ENCODE assay signal across 8 cellular contexts in genomic region chr19:45523642-45524256, GRCh38. TPM values are rescaled to one million over a fixed set of nuclear protein-coding genes. Genes with fewer than 3 reads are reported as not detected.
DNase-seq lines count a peak whose midpoint lies in the region; ATAC-seq and TF ChIP-seq lines count a peak whose summit lies in the region.

No MANE protein-coding gene starts in this region.

- no peaks in the 10 kb centered on the region for H3K9me3 Mint-ChIP-seq in activated naive CD4-positive, alpha-beta T cell treated with anti-CD3 and anti-CD28 coated beads, Interleukin-2, amount 50 U/mL, for 24 hours

- H3K4me3 ChIP-seq in HFF-Myc (replicated peaks; ENCODE audit: low read depth, low read length) (no peak overlapping the region), parathyroid adenoma (ENCODE audit: low read depth, low read length) (no peak overlapping the region), aorta (ENCODE audit: low read length in 2 of 2) (no peak overlapping the region)

- WGBS in aorta, 2 donors: 70 to 71% methylated on average over 9 of the region's 9 CpGs

- H3K4me1 ChIP-seq in parathyroid adenoma: no peaks in the 10 kb centered on the region
- no peaks in the 10 kb centered on the region for H3K4me1 ChIP-seq in aorta (ENCODE audit: control insufficient read depth in 1 of 2, insufficient read depth in 2 of 2, low read length in 2 of 2)

- H3K27ac Mint-ChIP-seq in activated naive CD4-positive, alpha-beta T cell treated with anti-CD3 and anti-CD28 coated beads, Interleukin-2, amount 50 U/mL, for 24 hours: peak overlapping the region; percentile 81

- no peaks in the 10 kb centered on the region for H3K27me3 Mint-ChIP-seq in activated naive CD4-positive, alpha-beta T cell treated with anti-CD3 and anti-CD28 coated beads, Interleukin-2, amount 50 U/mL, for 24 hours

- TF ChIP-seq CTCF in HFF-Myc (IDR thresholded peaks at IDR 0.05; ENCODE audit: low read depth, low read length, missing control alignments): peak; percentile 84
- TF ChIP-seq CTCF in parathyroid adenoma (IDR thresholded peaks at IDR 0.05): peak; percentile 96

- peaks cover 21% of the 10 kb centered on the region for H3K4me1 Mint-ChIP-seq in activated naive CD4-positive, alpha-beta T cell treated with anti-CD3 and anti-CD28 coated beads, Interleukin-2, amount 50 U/mL, for 24 hours

- H3K36me3 ChIP-seq in parathyroid adenoma (ENCODE audit: control insufficient read depth, insufficient read depth, low read length) (no peaks in the 10 kb centered on the region), aorta (ENCODE audit: control insufficient read depth in 1 of 2, insufficient read depth in 2 of 2, low read length in 1 of 2) (peaks cover 0 to 5% of the 10 kb centered on the region in 2 donors)

- peak; percentile 94 for ATAC-seq in aorta (ENCODE audit: low FRiP score)

- intact Hi-C loops in aorta (cut with DNase I): loop anchor here (1.0 to 5.0 kb wide), 4 partner anchors 37 to 119 kb away; no protein-coding TSS in a partner anchor

- no peak overlapping the region for H3K4me3 Mint-ChIP-seq in activated naive CD4-positive, alpha-beta T cell treated with anti-CD3 and anti-CD28 coated beads, Interleukin-2, amount 50 U/mL, for 24 hours

- DNase-seq in G401 (ENCODE audit: low spot score) (peak; percentile 95), HFF-Myc (ENCODE audit: extremely low read depth, low read depth) (peak; percentile 67), NCI-H1417 treated with DMSO at 0.1 percent for 48 hours (lab: John Stamatoyannopoulos, UW) (peak; percentile 54), SKM-1 treated with dmso at 0.1 percent for 144 hours (lab: John Stamatoyannopoulos, UW; ENCODE audit: unreplicated experiment) (peak; percentile 66), glomerular visceral epithelial cell (ENCODE audit: extremely low spot score) (peak; percentile 88), aorta (peak; percentile 81 to 86)

- H3K4me2 ChIP-seq in parathyroid adenoma (ENCODE audit: low read length): no peak overlapping the region

- no peaks in the 10 kb centered on the region for H3K9me3 ChIP-seq in parathyroid adenoma (ENCODE audit: control insufficient read depth, low read length)
- no peaks in the 10 kb centered on the region for H3K9me3 ChIP-seq in aorta (ENCODE audit: control insufficient read depth, low read length)

- H3K9ac ChIP-seq in parathyroid adenoma: no peak overlapping the region

- no peak overlapping the region for H2AFZ ChIP-seq in parathyroid adenoma

- H3K79me2 ChIP-seq in parathyroid adenoma: no peaks in the 10 kb centered on the region

- H3K36me3 Mint-ChIP-seq in activated naive CD4-positive, alpha-beta T cell treated with anti-CD3 and anti-CD28 coated beads, Interleukin-2, amount 50 U/mL, for 24 hours: peaks cover 9% of the 10 kb centered on the region

- H3K27me3 ChIP-seq in parathyroid adenoma (ENCODE audit: control insufficient read depth, insufficient read depth, low read length) (no peaks in the 10 kb centered on the region), aorta (ENCODE audit: control insufficient read depth in 1 of 2, insufficient read depth in 2 of 2, low read length in 1 of 2) (no peaks in the 10 kb centered on the region)

- in situ Hi-C loops in G401 (cut with HindIII; ENCODE audit: low sequenced_read_pairs): no loop called here

- H3K27ac ChIP-seq in parathyroid adenoma (no peak overlapping the region), aorta (ENCODE audit: low read depth in 1 of 2, low read length in 2 of 2) (no peak overlapping the region)

RNA-seq across cellular contexts. Expression of gene VASP, which starts 16.5 kb away (rescaled TPM):
- total RNA-seq in G401 (2014; rRNA removed; shearing (Covaris generic)): 106 and 122 TPM in 2 replicates
- 100 to 1,000 TPM; 119 to 192 TPM for total RNA-seq in aorta
- 10 to 100 TPM; 56.0 to 63.2 TPM for polyA plus RNA-seq in aorta

RNA-seq across cellular contexts. Expression of gene PPM1N, which starts 25.5 kb away (rescaled TPM):
- total RNA-seq in G401 (2014; rRNA removed; shearing (Covaris generic)): 3.3 and 4.2 TPM in 2 replicates
- total RNA-seq in aorta: 1 to 10 TPM in 1 of 2 donors, under 1 TPM in 1; 0.88 to 2.5 TPM
- under 1 TPM in 1 of 2 donors, not detected in 1; 0.67 TPM for polyA plus RNA-seq in aorta

RNA-seq across cellular contexts. Expression of gene RTN2, which starts 26.9 kb away (rescaled TPM):
- 17.0 and 22.0 TPM in 2 replicates for total RNA-seq in G401 (2014; rRNA removed; shearing (Covaris generic))
- 10 to 100 TPM in 1 of 2 donors, 1 to 10 TPM in 1; 8.1 to 11.6 TPM for total RNA-seq in aorta
- polyA plus RNA-seq in aorta: 10 to 100 TPM in 1 of 2 donors, 1 to 10 TPM in 1; 7.0 to 13.1 TPM

RNA-seq across cellular contexts. Expression of gene FOSB, which starts 56.0 kb away (rescaled TPM):
- total RNA-seq in G401 (2014; rRNA removed; shearing (Covaris generic)): 0.31 and 1.5 TPM in 2 replicates
- 100 to 1,000 TPM in 1 of 2 donors, 1 to 10 TPM in 1; 3.1 to 754 TPM for total RNA-seq in aorta
- 100 to 1,000 TPM in 1 of 2 donors, 10 to 100 TPM in 1; 18.4 to 105 TPM for polyA plus RNA-seq in aorta
